Comparison of ENCODE assay signal across 22 cellular contexts in genomic region chr9:101477736-101478135, GRCh38. TPM values are rescaled to one million over a fixed set of nuclear protein-coding genes. Genes with fewer than 3 reads are reported as not detected.
DNase-seq lines count a peak whose midpoint lies in the region; ATAC-seq and TF ChIP-seq lines count a peak whose summit lies in the region.
"Had no signal": no experiment of that assay in that cellular context is flagged by ENCODE, and none has a peak within 500 bp of the region (broad histone marks: within the 10 kb centered on the region; RNA-seq: fewer than 3 reads in every experiment).

No MANE protein-coding gene starts in this region.

- intact Hi-C loops in adrenal gland (cut with DNase I) (no loop called here), esophagus squamous epithelium (cut with DNase I) (no loop called here)

- TF ChIP-seq POLR2A in adrenal gland (IDR thresholded peaks at IDR 0.05) (no peak), esophagus squamous epithelium (IDR thresholded peaks at IDR 0.05) (no peak)

- H3K4me1 ChIP-seq in adrenal gland (replicated peaks in 1 of 2) (peaks cover 0 to 19% of the 10 kb centered on the region in 2 donors), esophagus squamous epithelium (peaks cover 30 to 67% (median 48%) of the 10 kb centered on the region in 3 donors)
- H3K4me1 ChIP-seq: left lung had no signal

- H3K36me3 ChIP-seq in adrenal gland (replicated peaks in 1 of 2) (peaks cover 0 to 24% of the 10 kb centered on the region in 2 donors), esophagus squamous epithelium (peaks cover 11 to 41% (median 13%) of the 10 kb centered on the region in 3 donors)
- H3K36me3 ChIP-seq: left lung had no signal

- ATAC-seq in HG03280 (IDR thresholded peaks at IDR 0.05; ENCODE audit: unreplicated experiment) (no peak), HG02678 (IDR thresholded peaks at IDR 0.05; ENCODE audit: unreplicated experiment) (no peak)
- ATAC-seq: activated CD4-positive, alpha-beta T cell treated with anti-CD3 and anti-CD28 coated beads for 36 hours; activated CD8-positive, alpha-beta memory T cell treated with anti-CD3 and anti-CD28 coated beads, Interleukin-2, amount 10 ng/mL, durations not matched to agents 7 days and 5 days; activated T-helper 17 cell treated with anti-CD3 and anti-CD28 coated beads, Interleukin-2, amount 50 U/mL, for 72 hours; left lung; stimulated activated naive CD8-positive, alpha-beta T cell treated with anti-CD3 and anti-CD28 coated beads, Interleukin-15, Interleukin-2, amounts not matched to agents 100 U/mL and 50 U/mL, for 24 hours had no signal

- H3K4me3 ChIP-seq in adrenal gland, result no peak overlapping the region
- H3K4me3 ChIP-seq in esophagus squamous epithelium, result no peak overlapping the region
- H3K4me3 ChIP-seq: esophagus muscularis mucosa, left lung, smooth muscle cell, tibial nerve had no signal

- TF ChIP-seq CTCF in adrenal gland (IDR thresholded peaks at IDR 0.05), result no peak
- no peak for TF ChIP-seq CTCF in esophagus squamous epithelium (IDR thresholded peaks at IDR 0.05)

- no peaks in the 10 kb centered on the region for H3K27me3 ChIP-seq in adrenal gland
- no peaks in the 10 kb centered on the region for H3K27me3 ChIP-seq in esophagus squamous epithelium
- H3K27me3 ChIP-seq: esophagus muscularis mucosa, left lung, tibial nerve had no signal

- DNase-seq in GM04504 (ENCODE audit: low read depth) (peak; percentile 9), adrenal gland (peak in 5 of 7 donors; percentile 25 to 60 (median 30)), esophagus squamous epithelium (lab: John Stamatoyannopoulos, UW) (no peak), pulmonary artery endothelial cell (ENCODE audit: low read depth, low spot score) (peak; percentile 46), NCI-H524 treated with DMSO at 0.1 percent for 48 hours (lab: John Stamatoyannopoulos, UW) (no peak)
- DNase-seq in activated CD4-positive, alpha-beta T cell treated with anti-CD3 and anti-CD28 coated beads, Interleukin-2, amount 50 U/mL, for 4 hours, result no peak
- DNase-seq: activated CD4-positive, alpha-beta T cell treated with anti-CD3 and anti-CD28 coated beads for 36 hours; activated CD8-positive, alpha-beta memory T cell treated with anti-CD3 and anti-CD28 coated beads, Interleukin-2, amount 10 ng/mL, durations not matched to agents 7 days and 5 days; DMS79; head of caudate nucleus; left lung; NCI-H226; SHP77; stimulated activated CD4-positive, alpha-beta T cell treated with anti-CD3 and anti-CD28 coated beads, Interleukin-2, amount 100 ng/mL, for 48 hours; stimulated activated naive CD8-positive, alpha-beta T cell treated with anti-CD3 and anti-CD28 coated beads, Interleukin-15, Interleukin-2, amounts not matched to agents 100 U/mL and 50 U/mL, for 24 hours; T-helper 1 cell had no signal

- H3K9me3 ChIP-seq in adrenal gland (replicated peaks in 1 of 3) (no peaks in the 10 kb centered on the region), esophagus squamous epithelium (no peaks in the 10 kb centered on the region)
- H3K9me3 ChIP-seq: esophagus muscularis mucosa, left lung, tibial nerve had no signal

- H3K27ac ChIP-seq in adrenal gland, result no peak overlapping the region
- peak overlapping the region; percentile 86 to 95 (median 90) for H3K27ac ChIP-seq in esophagus squamous epithelium
- H3K27ac ChIP-seq: esophagus muscularis mucosa, left lung, tibial nerve had no signal

- 58 to 94% (median 79%) methylated on average over 1 of the region's 1 CpG for WGBS in adrenal gland, 4 donors
- 36 to 57% methylated on average over 1 of the region's 1 CpG for WGBS in esophagus squamous epithelium, 2 donors

RNA-seq across cellular contexts. Expression of gene ALDOB, which starts 42.2 kb away (rescaled TPM):
- 1 to 10 TPM in 6 of 8 donors, under 1 TPM in 2; 0.74 to 4.8 (median 2.0) TPM for total RNA-seq in adrenal gland
- 1 to 10 TPM; 2.1 to 6.3 (median 4.5) TPM for polyA plus RNA-seq in adrenal gland
- total RNA-seq in esophagus squamous epithelium, result not detected
- total RNA-seq in pulmonary artery endothelial cell, result not detected in 2 replicates
- total RNA-seq: activated CD4-positive, alpha-beta T cell treated with anti-CD3 and anti-CD28 coated beads for 36 hours; activated CD8-positive, alpha-beta memory T cell treated with anti-CD3 and anti-CD28 coated beads, Interleukin-2, amount 10 ng/mL, durations not matched to agents 7 days and 5 days; activated T-helper 17 cell treated with anti-CD3 and anti-CD28 coated beads, Interleukin-2, amount 50 U/mL, for 72 hours; left lung; smooth muscle cell; tibial nerve had no signal
- polyA plus RNA-seq: smooth muscle cell had no signal

RNA-seq across cellular contexts. Expression of gene RNF20, which starts 55.9 kb away (rescaled TPM):
- total RNA-seq in adrenal gland (10 to 100 TPM; 19.8 to 46.8 (median 27.8) TPM), esophagus squamous epithelium (10 to 100 TPM; 17.3 to 24.6 (median 20.9) TPM), pulmonary artery endothelial cell (17.4 and 28.6 TPM in 2 replicates)
- 10 to 100 TPM; 13.5 to 43.3 (median 17.7) TPM for polyA plus RNA-seq in adrenal gland

Comparison
In these comparisons a context has a peak if more than half of its experiments do, and no peak if none do; other contexts are left out.
1. DNase-seq: peak in GM04504 (single experiment), adrenal gland (5 of 7) and pulmonary artery endothelial cell (single experiment); none in esophagus squamous epithelium (single experiment), NCI-H524 treated with DMSO at 0.1 percent for 48 hours (single experiment) and activated CD4-positive, alpha-beta T cell treated with anti-CD3 and anti-CD28 coated beads, Interleukin-2, amount 50 U/mL, for 4 hours (0 of 2).
2. H3K27ac ChIP-seq: peak in esophagus squamous epithelium (4 of 4); none in adrenal gland (0 of 5).